Comparison of ENCODE assay signal across 1 cellular context in the genomic region with DNA sequence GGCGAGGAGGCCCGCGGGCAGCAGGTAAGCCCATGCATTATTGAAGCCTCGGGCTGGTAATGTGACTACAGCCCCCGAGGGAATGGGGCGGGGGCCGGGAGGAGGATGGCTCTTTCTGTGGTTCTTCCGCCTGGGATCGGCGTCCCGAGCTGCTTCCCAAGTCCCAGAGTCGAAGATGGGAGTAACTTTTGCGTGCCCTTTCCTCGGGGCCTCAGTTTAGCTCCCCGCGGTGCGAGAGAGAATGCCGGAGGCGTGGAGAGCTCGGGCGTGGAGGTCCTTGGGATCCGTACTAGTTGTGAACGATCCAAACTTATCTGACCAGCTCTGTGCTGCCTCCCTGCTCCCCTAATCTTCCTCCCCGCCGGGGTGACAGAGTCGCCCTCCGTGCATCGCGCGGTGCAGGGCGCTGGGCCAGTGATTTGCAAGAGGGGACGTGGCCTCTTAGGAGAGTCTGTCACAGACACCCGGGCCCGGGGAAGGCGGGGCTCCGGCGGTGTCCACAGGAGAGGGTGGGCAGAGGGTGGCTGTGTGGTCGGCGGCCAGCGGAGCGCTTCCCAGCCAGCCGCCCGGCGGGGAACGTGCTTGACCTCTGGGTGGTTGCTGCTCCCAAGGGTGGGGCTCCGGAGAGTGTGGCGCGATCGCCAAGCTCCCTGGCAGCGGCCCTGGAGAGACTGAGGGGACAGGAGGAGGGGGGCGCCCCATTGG.
TF ChIP-seq lines count a peak whose summit lies in the region.

No MANE protein-coding gene starts in this region.

TF ChIP-seq in HepG2, 621 proteins besides CTCF, POLR2A, EP300 and RAD21 (continued from another document and continues in another):
- TF ChIP-seq, protein P1, sequence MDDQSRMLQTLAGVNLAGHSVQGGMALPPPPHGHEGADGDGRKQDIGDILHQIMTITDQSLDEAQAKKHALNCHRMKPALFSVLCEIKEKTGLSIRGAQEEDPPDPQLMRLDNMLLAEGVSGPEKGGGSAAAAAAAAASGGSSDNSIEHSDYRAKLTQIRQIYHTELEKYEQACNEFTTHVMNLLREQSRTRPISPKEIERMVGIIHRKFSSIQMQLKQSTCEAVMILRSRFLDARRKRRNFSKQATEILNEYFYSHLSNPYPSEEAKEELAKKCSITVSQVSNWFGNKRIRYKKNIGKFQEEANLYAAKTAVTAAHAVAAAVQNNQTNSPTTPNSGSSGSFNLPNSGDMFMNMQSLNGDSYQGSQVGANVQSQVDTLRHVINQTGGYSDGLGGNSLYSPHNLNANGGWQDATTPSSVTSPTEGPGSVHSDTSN (CRISPR knock-in tag; IDR thresholded peaks at IDR 0.05; ENCODE audit: borderline replicate concordance): no peak
- TF ChIP-seq, protein P2, sequence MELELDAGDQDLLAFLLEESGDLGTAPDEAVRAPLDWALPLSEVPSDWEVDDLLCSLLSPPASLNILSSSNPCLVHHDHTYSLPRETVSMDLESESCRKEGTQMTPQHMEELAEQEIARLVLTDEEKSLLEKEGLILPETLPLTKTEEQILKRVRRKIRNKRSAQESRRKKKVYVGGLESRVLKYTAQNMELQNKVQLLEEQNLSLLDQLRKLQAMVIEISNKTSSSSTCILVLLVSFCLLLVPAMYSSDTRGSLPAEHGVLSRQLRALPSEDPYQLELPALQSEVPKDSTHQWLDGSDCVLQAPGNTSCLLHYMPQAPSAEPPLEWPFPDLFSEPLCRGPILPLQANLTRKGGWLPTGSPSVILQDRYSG (CRISPR knock-in tag; IDR thresholded peaks at IDR 0.05): no peak
- TF ChIP-seq MXD4 (CRISPR knock-in tag; IDR thresholded peaks at IDR 0.05) (peak; percentile 44; the same call in 1 of the 2 replicates), ZNF496 (CRISPR knock-in tag; IDR thresholded peaks at IDR 0.05; ENCODE audit: insufficient replicate concordance) (no peak), FOXC1 (CRISPR knock-in tag; IDR thresholded peaks at IDR 0.05; ENCODE audit: borderline replicate concordance) (peak; percentile 54), HNF4G (IDR thresholded peaks at IDR 0.05; ENCODE audit: borderline replicate concordance, low read depth, low read length) (no peak), HNF4G (CRISPR knock-in tag; IDR thresholded peaks at IDR 0.05; ENCODE audit: borderline replicate concordance, low read depth) (no peak), IRX3 (CRISPR knock-in tag; IDR thresholded peaks at IDR 0.05; ENCODE audit: borderline replicate concordance, low read depth) (no peak), HDAC6 (IDR thresholded peaks at IDR 0.05; ENCODE audit: low read depth, low read length) (no peak), BRD4 (CRISPR knock-in tag; IDR thresholded peaks at IDR 0.05) (0 out of 2 replicates have a peak, but pooled peaks have one; percentile 64), KLF15 (CRISPR knock-in tag; IDR thresholded peaks at IDR 0.05; ENCODE audit: borderline replicate concordance) (no peak; the same call in 1 of the 2 replicates), KDM5A (IDR thresholded peaks at IDR 0.05; ENCODE audit: borderline replicate concordance, low read length) (no peak), NCOA2 (CRISPR knock-in tag; IDR thresholded peaks at IDR 0.05) (peak; percentile 41; the same call in 1 of the 2 replicates), ZNF335 (CRISPR knock-in tag; IDR thresholded peaks at IDR 0.05) (0 out of 2 replicates have a peak, but pooled peaks have one; percentile 49), SRSF1 (optimal IDR thresholded peaks at IDR 0.05; ENCODE audit: low read depth, low read length) (no peak), ZNF747 (CRISPR knock-in tag; IDR thresholded peaks at IDR 0.05; ENCODE audit: borderline replicate concordance) (no peak), RFX5 (IDR thresholded peaks at IDR 0.05; ENCODE audit: low read depth, low read length) (no peak), HDAC2 (CRISPR knock-in tag; IDR thresholded peaks at IDR 0.05) (0 out of 2 replicates have a peak, but pooled peaks have one; percentile 22), ZNF460 (CRISPR knock-in tag; IDR thresholded peaks at IDR 0.05; ENCODE audit: borderline replicate concordance) (no peak), DMAP1 (CRISPR knock-in tag; IDR thresholded peaks at IDR 0.05) (no peak; the same call in 1 of the 2 replicates), FOXA1 (IDR thresholded peaks at IDR 0.05) (no peak), FOXA1 (CRISPR knock-in tag; IDR thresholded peaks at IDR 0.05) (peak; percentile 8; the same call in 1 of the 2 replicates), KLF16 (CRISPR knock-in tag; IDR thresholded peaks at IDR 0.05) (peak in 1 of 2 experiments; percentile 75; a peak in 1 of 4 replicates), TOPORS (CRISPR knock-in tag; IDR thresholded peaks at IDR 0.05) (peak; percentile 84; the same call in 1 of the 2 replicates)
- TF ChIP-seq, protein P3, sequence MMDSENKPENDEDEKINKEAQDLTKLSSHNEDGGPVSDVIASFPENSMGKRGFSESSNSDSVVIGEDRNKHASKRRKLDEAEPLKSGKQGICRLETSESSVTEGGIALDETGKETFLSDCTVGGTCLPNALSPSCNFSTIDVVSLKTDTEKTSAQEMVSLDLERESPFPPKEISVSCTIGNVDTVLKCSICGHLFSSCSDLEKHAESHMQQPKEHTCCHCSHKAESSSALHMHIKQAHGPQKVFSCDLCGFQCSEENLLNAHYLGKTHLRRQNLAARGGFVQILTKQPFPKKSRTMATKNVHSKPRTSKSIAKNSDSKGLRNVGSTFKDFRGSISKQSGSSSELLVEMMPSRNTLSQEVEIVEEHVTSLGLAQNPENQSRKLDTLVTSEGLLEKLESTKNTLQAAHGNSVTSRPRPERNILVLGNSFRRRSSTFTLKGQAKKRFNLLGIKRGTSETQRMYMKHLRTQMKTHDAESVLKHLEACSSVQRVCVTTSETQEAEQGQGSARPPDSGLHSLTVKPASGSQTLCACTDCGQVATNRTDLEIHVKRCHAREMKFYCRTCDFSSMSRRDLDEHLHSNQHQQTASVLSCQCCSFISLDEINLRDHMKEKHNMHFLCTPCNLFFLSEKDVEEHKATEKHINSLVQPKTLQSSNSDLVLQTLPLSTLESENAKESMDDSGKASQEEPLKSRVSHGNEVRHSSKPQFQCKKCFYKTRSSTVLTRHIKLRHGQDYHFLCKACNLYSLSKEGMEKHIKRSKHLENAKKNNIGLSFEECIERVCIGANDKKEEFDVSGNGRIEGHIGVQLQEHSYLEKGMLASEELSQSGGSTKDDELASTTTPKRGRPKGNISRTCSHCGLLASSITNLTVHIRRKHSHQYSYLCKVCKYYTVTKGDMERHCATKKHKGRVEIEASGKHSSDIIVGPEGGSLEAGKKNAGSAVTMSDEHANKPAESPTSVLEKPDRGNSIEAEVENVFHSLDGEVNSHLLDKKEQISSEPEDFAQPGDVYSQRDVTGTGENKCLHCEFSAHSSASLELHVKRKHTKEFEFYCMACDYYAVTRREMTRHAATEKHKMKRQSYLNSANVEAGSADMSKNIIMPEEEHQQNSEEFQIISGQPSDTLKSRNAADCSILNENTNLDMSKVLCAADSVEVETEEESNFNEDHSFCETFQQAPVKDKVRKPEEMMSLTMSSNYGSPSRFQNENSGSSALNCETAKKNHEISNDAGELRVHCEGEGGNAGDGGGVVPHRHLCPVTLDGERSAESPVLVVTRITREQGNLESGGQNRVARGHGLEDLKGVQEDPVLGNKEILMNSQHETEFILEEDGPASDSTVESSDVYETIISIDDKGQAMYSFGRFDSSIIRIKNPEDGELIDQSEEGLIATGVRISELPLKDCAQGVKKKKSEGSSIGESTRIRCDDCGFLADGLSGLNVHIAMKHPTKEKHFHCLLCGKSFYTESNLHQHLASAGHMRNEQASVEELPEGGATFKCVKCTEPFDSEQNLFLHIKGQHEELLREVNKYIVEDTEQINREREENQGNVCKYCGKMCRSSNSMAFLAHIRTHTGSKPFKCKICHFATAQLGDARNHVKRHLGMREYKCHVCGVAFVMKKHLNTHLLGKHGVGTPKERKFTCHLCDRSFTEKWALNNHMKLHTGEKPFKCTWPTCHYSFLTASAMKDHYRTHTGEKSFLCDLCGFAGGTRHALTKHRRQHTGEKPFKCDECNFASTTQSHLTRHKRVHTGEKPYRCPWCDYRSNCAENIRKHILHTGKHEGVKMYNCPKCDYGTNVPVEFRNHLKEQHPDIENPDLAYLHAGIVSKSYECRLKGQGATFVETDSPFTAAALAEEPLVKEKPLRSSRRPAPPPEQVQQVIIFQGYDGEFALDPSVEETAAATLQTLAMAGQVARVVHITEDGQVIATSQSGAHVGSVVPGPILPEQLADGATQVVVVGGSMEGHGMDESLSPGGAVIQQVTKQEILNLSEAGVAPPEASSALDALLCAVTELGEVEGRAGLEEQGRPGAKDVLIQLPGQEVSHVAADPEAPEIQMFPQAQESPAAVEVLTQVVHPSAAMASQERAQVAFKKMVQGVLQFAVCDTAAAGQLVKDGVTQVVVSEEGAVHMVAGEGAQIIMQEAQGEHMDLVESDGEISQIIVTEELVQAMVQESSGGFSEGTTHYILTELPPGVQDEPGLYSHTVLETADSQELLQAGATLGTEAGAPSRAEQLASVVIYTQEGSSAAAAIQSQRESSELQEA (CRISPR knock-in tag; IDR thresholded peaks at IDR 0.05; ENCODE audit: not compliant biosample characterization): no peak
- TF ChIP-seq, protein P4, sequence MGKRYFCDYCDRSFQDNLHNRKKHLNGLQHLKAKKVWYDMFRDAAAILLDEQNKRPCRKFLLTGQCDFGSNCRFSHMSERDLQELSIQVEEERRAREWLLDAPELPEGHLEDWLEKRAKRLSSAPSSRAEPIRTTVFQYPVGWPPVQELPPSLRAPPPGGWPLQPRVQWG (CRISPR knock-in tag; IDR thresholded peaks at IDR 0.05; ENCODE audit: borderline replicate concordance, low read depth): no peak
- TF ChIP-seq, protein P5, sequence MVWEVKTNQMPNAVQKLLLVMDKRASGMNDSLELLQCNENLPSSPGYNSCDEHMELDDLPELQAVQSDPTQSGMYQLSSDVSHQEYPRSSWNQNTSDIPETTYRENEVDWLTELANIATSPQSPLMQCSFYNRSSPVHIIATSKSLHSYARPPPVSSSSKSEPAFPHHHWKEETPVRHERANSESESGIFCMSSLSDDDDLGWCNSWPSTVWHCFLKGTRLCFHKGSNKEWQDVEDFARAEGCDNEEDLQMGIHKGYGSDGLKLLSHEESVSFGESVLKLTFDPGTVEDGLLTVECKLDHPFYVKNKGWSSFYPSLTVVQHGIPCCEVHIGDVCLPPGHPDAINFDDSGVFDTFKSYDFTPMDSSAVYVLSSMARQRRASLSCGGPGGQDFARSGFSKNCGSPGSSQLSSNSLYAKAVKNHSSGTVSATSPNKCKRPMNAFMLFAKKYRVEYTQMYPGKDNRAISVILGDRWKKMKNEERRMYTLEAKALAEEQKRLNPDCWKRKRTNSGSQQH (CRISPR knock-in tag; IDR thresholded peaks at IDR 0.05; ENCODE audit: low read depth): no peak
- TF ChIP-seq, protein P6, sequence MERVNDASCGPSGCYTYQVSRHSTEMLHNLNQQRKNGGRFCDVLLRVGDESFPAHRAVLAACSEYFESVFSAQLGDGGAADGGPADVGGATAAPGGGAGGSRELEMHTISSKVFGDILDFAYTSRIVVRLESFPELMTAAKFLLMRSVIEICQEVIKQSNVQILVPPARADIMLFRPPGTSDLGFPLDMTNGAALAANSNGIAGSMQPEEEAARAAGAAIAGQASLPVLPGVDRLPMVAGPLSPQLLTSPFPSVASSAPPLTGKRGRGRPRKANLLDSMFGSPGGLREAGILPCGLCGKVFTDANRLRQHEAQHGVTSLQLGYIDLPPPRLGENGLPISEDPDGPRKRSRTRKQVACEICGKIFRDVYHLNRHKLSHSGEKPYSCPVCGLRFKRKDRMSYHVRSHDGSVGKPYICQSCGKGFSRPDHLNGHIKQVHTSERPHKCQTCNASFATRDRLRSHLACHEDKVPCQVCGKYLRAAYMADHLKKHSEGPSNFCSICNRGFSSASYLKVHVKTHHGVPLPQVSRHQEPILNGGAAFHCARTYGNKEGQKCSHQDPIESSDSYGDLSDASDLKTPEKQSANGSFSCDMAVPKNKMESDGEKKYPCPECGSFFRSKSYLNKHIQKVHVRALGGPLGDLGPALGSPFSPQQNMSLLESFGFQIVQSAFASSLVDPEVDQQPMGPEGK (CRISPR knock-in tag; IDR thresholded peaks at IDR 0.05): peak; percentile 67
- TF ChIP-seq, protein P7, sequence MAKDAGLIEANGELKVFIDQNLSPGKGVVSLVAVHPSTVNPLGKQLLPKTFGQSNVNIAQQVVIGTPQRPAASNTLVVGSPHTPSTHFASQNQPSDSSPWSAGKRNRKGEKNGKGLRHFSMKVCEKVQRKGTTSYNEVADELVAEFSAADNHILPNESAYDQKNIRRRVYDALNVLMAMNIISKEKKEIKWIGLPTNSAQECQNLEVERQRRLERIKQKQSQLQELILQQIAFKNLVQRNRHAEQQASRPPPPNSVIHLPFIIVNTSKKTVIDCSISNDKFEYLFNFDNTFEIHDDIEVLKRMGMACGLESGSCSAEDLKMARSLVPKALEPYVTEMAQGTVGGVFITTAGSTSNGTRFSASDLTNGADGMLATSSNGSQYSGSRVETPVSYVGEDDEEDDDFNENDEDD (CRISPR knock-in tag; IDR thresholded peaks at IDR 0.05; ENCODE audit: borderline replicate concordance): peak; percentile 35; the same call in 1 of the 2 replicates
- TF ChIP-seq, protein P8, sequence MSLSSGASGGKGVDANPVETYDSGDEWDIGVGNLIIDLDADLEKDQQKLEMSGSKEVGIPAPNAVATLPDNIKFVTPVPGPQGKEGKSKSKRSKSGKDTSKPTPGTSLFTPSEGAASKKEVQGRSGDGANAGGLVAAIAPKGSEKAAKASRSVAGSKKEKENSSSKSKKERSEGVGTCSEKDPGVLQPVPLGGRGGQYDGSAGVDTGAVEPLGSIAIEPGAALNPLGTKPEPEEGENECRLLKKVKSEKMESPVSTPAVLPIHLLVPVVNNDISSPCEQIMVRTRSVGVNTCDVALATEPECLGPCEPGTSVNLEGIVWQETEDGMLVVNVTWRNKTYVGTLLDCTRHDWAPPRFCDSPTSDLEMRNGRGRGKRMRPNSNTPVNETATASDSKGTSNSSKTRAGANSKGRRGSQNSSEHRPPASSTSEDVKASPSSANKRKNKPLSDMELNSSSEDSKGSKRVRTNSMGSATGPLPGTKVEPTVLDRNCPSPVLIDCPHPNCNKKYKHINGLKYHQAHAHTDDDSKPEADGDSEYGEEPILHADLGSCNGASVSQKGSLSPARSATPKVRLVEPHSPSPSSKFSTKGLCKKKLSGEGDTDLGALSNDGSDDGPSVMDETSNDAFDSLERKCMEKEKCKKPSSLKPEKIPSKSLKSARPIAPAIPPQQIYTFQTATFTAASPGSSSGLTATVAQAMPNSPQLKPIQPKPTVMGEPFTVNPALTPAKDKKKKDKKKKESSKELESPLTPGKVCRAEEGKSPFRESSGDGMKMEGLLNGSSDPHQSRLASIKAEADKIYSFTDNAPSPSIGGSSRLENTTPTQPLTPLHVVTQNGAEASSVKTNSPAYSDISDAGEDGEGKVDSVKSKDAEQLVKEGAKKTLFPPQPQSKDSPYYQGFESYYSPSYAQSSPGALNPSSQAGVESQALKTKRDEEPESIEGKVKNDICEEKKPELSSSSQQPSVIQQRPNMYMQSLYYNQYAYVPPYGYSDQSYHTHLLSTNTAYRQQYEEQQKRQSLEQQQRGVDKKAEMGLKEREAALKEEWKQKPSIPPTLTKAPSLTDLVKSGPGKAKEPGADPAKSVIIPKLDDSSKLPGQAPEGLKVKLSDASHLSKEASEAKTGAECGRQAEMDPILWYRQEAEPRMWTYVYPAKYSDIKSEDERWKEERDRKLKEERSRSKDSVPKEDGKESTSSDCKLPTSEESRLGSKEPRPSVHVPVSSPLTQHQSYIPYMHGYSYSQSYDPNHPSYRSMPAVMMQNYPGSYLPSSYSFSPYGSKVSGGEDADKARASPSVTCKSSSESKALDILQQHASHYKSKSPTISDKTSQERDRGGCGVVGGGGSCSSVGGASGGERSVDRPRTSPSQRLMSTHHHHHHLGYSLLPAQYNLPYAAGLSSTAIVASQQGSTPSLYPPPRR (CRISPR knock-in tag; IDR thresholded peaks at IDR 0.05; ENCODE audit: borderline replicate concordance): peak; percentile 57
